ENCODE assay signal across 1 cellular context in the genomic region with DNA sequence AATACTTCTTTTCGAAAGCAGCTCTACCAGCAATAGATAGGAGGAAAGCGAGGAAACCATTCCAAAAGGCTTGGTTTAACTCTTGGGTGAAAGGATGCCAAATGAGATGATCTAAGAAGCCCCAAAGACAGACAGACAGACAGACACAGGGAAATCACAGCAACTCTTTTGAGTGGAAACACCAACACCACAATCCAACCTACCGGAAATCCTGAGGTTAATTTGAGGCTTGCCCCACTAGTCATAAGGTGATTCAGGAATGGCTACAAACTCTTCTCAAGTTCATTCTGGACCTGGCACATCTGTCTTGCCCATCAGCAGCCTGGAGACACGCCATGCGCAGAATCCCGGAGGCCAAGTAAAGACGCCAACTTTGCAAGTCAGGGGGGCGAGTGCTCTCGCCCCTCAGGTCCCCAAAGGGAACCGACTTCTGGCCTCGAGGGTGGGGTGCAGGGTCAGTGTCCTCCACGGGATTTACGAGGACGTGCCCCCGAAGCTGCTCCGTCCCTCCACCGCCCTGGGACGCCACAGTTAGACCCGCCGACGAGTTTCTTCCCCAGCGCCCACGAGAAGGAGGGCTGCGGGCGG.
A peak's percentile ranks its signal among the peaks of the same experiment; 100 is the strongest.
TF ChIP-seq lines count a peak whose summit lies in the region.

No MANE protein-coding gene starts in this region.

TF ChIP-seq in HepG2, 621 proteins besides CTCF, POLR2A, EP300 and RAD21 (continued from another document):
- TF ChIP-seq, protein P1, sequence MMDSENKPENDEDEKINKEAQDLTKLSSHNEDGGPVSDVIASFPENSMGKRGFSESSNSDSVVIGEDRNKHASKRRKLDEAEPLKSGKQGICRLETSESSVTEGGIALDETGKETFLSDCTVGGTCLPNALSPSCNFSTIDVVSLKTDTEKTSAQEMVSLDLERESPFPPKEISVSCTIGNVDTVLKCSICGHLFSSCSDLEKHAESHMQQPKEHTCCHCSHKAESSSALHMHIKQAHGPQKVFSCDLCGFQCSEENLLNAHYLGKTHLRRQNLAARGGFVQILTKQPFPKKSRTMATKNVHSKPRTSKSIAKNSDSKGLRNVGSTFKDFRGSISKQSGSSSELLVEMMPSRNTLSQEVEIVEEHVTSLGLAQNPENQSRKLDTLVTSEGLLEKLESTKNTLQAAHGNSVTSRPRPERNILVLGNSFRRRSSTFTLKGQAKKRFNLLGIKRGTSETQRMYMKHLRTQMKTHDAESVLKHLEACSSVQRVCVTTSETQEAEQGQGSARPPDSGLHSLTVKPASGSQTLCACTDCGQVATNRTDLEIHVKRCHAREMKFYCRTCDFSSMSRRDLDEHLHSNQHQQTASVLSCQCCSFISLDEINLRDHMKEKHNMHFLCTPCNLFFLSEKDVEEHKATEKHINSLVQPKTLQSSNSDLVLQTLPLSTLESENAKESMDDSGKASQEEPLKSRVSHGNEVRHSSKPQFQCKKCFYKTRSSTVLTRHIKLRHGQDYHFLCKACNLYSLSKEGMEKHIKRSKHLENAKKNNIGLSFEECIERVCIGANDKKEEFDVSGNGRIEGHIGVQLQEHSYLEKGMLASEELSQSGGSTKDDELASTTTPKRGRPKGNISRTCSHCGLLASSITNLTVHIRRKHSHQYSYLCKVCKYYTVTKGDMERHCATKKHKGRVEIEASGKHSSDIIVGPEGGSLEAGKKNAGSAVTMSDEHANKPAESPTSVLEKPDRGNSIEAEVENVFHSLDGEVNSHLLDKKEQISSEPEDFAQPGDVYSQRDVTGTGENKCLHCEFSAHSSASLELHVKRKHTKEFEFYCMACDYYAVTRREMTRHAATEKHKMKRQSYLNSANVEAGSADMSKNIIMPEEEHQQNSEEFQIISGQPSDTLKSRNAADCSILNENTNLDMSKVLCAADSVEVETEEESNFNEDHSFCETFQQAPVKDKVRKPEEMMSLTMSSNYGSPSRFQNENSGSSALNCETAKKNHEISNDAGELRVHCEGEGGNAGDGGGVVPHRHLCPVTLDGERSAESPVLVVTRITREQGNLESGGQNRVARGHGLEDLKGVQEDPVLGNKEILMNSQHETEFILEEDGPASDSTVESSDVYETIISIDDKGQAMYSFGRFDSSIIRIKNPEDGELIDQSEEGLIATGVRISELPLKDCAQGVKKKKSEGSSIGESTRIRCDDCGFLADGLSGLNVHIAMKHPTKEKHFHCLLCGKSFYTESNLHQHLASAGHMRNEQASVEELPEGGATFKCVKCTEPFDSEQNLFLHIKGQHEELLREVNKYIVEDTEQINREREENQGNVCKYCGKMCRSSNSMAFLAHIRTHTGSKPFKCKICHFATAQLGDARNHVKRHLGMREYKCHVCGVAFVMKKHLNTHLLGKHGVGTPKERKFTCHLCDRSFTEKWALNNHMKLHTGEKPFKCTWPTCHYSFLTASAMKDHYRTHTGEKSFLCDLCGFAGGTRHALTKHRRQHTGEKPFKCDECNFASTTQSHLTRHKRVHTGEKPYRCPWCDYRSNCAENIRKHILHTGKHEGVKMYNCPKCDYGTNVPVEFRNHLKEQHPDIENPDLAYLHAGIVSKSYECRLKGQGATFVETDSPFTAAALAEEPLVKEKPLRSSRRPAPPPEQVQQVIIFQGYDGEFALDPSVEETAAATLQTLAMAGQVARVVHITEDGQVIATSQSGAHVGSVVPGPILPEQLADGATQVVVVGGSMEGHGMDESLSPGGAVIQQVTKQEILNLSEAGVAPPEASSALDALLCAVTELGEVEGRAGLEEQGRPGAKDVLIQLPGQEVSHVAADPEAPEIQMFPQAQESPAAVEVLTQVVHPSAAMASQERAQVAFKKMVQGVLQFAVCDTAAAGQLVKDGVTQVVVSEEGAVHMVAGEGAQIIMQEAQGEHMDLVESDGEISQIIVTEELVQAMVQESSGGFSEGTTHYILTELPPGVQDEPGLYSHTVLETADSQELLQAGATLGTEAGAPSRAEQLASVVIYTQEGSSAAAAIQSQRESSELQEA (CRISPR knock-in tag; IDR thresholded peaks at IDR 0.05; ENCODE audit: not compliant biosample characterization) = peak; percentile 2
- TF ChIP-seq IRX3 (CRISPR knock-in tag; IDR thresholded peaks at IDR 0.05; ENCODE audit: borderline replicate concordance, low read depth) (no peak), ZNF564 (CRISPR knock-in tag; IDR thresholded peaks at IDR 0.05) (peak; percentile 3; the same call in 1 of the 2 replicates), MEIS2 (CRISPR knock-in tag; IDR thresholded peaks at IDR 0.05) (no peak), RBM39 (IDR thresholded peaks at IDR 0.05; ENCODE audit: low read depth, low read length, poor library complexity, severe bottlenecking) (peak; percentile 17), DNMT1 (CRISPR knock-in tag; IDR thresholded peaks at IDR 0.05) (0 out of 2 replicates have a peak, but pooled peaks have one; percentile 23), HOXA7 (CRISPR knock-in tag; IDR thresholded peaks at IDR 0.05) (no peak), CREM (IDR thresholded peaks at IDR 0.05) (no peak), CREM (CRISPR knock-in tag; IDR thresholded peaks at IDR 0.05) (no peak), REXO4 (CRISPR knock-in tag; IDR thresholded peaks at IDR 0.05; ENCODE audit: borderline replicate concordance) (no peak)
- TF ChIP-seq, protein P2, sequence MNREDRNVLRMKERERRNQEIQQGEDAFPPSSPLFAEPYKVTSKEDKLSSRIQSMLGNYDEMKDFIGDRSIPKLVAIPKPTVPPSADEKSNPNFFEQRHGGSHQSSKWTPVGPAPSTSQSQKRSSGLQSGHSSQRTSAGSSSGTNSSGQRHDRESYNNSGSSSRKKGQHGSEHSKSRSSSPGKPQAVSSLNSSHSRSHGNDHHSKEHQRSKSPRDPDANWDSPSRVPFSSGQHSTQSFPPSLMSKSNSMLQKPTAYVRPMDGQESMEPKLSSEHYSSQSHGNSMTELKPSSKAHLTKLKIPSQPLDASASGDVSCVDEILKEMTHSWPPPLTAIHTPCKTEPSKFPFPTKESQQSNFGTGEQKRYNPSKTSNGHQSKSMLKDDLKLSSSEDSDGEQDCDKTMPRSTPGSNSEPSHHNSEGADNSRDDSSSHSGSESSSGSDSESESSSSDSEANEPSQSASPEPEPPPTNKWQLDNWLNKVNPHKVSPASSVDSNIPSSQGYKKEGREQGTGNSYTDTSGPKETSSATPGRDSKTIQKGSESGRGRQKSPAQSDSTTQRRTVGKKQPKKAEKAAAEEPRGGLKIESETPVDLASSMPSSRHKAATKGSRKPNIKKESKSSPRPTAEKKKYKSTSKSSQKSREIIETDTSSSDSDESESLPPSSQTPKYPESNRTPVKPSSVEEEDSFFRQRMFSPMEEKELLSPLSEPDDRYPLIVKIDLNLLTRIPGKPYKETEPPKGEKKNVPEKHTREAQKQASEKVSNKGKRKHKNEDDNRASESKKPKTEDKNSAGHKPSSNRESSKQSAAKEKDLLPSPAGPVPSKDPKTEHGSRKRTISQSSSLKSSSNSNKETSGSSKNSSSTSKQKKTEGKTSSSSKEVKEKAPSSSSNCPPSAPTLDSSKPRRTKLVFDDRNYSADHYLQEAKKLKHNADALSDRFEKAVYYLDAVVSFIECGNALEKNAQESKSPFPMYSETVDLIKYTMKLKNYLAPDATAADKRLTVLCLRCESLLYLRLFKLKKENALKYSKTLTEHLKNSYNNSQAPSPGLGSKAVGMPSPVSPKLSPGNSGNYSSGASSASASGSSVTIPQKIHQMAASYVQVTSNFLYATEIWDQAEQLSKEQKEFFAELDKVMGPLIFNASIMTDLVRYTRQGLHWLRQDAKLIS (CRISPR knock-in tag; IDR thresholded peaks at IDR 0.05) = no peak
- TF ChIP-seq, protein P3, sequence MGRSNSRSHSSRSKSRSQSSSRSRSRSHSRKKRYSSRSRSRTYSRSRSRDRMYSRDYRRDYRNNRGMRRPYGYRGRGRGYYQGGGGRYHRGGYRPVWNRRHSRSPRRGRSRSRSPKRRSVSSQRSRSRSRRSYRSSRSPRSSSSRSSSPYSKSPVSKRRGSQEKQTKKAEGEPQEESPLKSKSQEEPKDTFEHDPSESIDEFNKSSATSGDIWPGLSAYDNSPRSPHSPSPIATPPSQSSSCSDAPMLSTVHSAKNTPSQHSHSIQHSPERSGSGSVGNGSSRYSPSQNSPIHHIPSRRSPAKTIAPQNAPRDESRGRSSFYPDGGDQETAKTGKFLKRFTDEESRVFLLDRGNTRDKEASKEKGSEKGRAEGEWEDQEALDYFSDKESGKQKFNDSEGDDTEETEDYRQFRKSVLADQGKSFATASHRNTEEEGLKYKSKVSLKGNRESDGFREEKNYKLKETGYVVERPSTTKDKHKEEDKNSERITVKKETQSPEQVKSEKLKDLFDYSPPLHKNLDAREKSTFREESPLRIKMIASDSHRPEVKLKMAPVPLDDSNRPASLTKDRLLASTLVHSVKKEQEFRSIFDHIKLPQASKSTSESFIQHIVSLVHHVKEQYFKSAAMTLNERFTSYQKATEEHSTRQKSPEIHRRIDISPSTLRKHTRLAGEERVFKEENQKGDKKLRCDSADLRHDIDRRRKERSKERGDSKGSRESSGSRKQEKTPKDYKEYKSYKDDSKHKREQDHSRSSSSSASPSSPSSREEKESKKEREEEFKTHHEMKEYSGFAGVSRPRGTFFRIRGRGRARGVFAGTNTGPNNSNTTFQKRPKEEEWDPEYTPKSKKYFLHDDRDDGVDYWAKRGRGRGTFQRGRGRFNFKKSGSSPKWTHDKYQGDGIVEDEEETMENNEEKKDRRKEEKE (IDR thresholded peaks at IDR 0.05) = no peak
- TF ChIP-seq, protein P4, sequence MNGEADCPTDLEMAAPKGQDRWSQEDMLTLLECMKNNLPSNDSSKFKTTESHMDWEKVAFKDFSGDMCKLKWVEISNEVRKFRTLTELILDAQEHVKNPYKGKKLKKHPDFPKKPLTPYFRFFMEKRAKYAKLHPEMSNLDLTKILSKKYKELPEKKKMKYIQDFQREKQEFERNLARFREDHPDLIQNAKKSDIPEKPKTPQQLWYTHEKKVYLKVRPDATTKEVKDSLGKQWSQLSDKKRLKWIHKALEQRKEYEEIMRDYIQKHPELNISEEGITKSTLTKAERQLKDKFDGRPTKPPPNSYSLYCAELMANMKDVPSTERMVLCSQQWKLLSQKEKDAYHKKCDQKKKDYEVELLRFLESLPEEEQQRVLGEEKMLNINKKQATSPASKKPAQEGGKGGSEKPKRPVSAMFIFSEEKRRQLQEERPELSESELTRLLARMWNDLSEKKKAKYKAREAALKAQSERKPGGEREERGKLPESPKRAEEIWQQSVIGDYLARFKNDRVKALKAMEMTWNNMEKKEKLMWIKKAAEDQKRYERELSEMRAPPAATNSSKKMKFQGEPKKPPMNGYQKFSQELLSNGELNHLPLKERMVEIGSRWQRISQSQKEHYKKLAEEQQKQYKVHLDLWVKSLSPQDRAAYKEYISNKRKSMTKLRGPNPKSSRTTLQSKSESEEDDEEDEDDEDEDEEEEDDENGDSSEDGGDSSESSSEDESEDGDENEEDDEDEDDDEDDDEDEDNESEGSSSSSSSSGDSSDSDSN (CRISPR knock-in tag; IDR thresholded peaks at IDR 0.05) = no peak
TF ChIP-seq in HepG2: peak in this region for 4.
